Comparison of ENCODE assay signal across 9 cellular contexts in the genomic region with DNA sequence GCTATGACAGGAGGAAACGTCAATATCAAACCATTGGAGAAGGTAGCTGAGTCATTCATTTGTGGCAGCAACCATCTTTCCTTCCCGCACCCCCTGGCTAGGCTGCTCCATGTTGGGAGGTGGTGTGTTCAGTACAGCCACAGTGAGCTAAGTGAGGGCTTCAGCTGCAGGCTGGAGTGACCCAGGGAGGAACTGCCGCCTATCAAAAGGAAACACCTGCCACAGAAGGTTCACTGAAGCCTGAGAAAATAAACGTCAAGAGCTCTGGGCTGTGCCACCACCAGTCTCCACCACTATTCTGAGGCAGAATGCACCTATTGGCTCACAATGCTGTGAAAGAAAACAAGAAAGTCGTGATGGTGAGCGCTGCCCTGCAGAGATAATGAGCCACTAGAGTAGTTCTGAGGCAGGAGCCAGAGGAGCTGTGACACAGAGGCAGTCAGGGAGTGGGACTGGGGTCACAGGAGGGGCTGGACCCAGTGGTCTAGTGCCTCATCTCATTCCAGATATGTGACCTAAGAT. TPM values are rescaled to one million over a fixed set of nuclear protein-coding genes. Genes with fewer than 3 reads are reported as not detected.
DNase-seq lines count a peak whose midpoint lies in the region; ATAC-seq and TF ChIP-seq lines count a peak whose summit lies in the region.
"Had no signal": no experiment of that assay in that cellular context is flagged by ENCODE, and none has a peak within 500 bp of the region (broad histone marks: within the 10 kb centered on the region; RNA-seq: fewer than 3 reads in every experiment).

No MANE protein-coding gene starts in this region.

- H3K4me1 ChIP-seq in mucosa of rectum (ENCODE audit: control insufficient read depth in 2 of 2, insufficient read depth in 2 of 2, low read length in 2 of 2) (peaks cover 7 to 9% of the 10 kb centered on the region in 2 donors), tibial nerve (peaks cover 0 to 10% (median 4%) of the 10 kb centered on the region in 4 donors)

- H3K27ac ChIP-seq in mucosa of rectum (ENCODE audit: low read depth in 2 of 2, low read length in 2 of 2) (peak overlapping the region in 1 of 2 donors; percentile 79), tibial nerve (peak overlapping the region in 1 of 4 donors; percentile 70)

- DNase-seq in NCI-H146 treated with DMSO at 0.1 percent for 48 hours (lab: John Stamatoyannopoulos, UW; ENCODE audit: unreplicated experiment) (peak; percentile 100), tibial nerve (ENCODE audit: low spot score in 2 of 2) (no peak), posterior cingulate gyrus (no peak), iPS-NIHi7 (ENCODE audit: extremely low spot score) (no peak)
- peak; percentile 74 for DNase-seq in activated CD8-positive, alpha-beta T cell treated with anti-CD3 and anti-CD28 coated beads, Interleukin-2, amount 10 ng/mL, durations not matched to agents 7 days and 5 days

- TF ChIP-seq POLR2A in tibial nerve (IDR thresholded peaks at IDR 0.05), result no peak

- TF ChIP-seq CTCF in tibial nerve (IDR thresholded peaks at IDR 0.05), result no peak

- intact Hi-C loops in posterior cingulate gyrus (cut with DNase I), result no loop called here

- 72 to 76% methylated on average over 6 of the region's 6 CpGs for WGBS in tibial nerve, 2 donors

- CTCF ChIA-PET in activated CD8-positive, alpha-beta T cell treated with anti-CD3 and anti-CD28 coated beads, Interleukin-2, amount 10 ng/mL, durations not matched to agents 7 days and 5 days (lab: Charles Lee), result interaction anchor here (1.2 to 4.2 kb wide), 4 partner anchors 8 to 352 kb away, joined by 3 to 24 read pairs (median 4); no protein-coding TSS in a partner anchor

- peaks cover 64% of the 10 kb centered on the region for H3K4me1 Mint-ChIP-seq in activated CD8-positive, alpha-beta T cell treated with anti-CD3 and anti-CD28 coated beads, Interleukin-2, amount 10 ng/mL, durations not matched to agents 7 days and 5 days (ENCODE audit: low read depth)

- H3K36me3 Mint-ChIP-seq in activated CD8-positive, alpha-beta T cell treated with anti-CD3 and anti-CD28 coated beads, Interleukin-2, amount 10 ng/mL, durations not matched to agents 7 days and 5 days (ENCODE audit: low read depth), result peaks cover 35% of the 10 kb centered on the region

- H3K27me3 ChIP-seq in mucosa of rectum (ENCODE audit: control insufficient read depth in 2 of 2, insufficient read depth in 2 of 2, low read length in 2 of 2), result no peaks in the 10 kb centered on the region
- H3K27me3 ChIP-seq in tibial nerve, result no peaks in the 10 kb centered on the region

- POLR2A ChIA-PET in activated CD8-positive, alpha-beta T cell treated with anti-CD3 and anti-CD28 coated beads, Interleukin-2, amount 10 ng/mL, durations not matched to agents 7 days and 5 days (lab: Charles Lee), result interaction anchor here (0.5 to 7.4 kb wide), 16 partner anchors 8 to 464 kb away, joined by 3 to 96 read pairs (median 4); a partner anchor contains a TSS

- ATAC-seq in GM18508 (IDR thresholded peaks at IDR 0.05; ENCODE audit: insufficient read depth, unreplicated experiment), result peak; percentile 42
- peak; percentile 57 for ATAC-seq in HG02642 (IDR thresholded peaks at IDR 0.05; ENCODE audit: poor library complexity, unreplicated experiment)
- peak; percentile 60 for ATAC-seq in activated CD8-positive, alpha-beta T cell treated with anti-CD3 and anti-CD28 coated beads, Interleukin-2, amount 10 ng/mL, durations not matched to agents 7 days and 5 days

- no peaks in the 10 kb centered on the region for H3K36me3 ChIP-seq in mucosa of rectum (ENCODE audit: control insufficient read depth in 2 of 2, insufficient read depth in 2 of 2, low read length in 2 of 2)
- H3K36me3 ChIP-seq in tibial nerve, result no peaks in the 10 kb centered on the region

- H3K9me3 Mint-ChIP-seq in activated CD8-positive, alpha-beta T cell treated with anti-CD3 and anti-CD28 coated beads, Interleukin-2, amount 10 ng/mL, durations not matched to agents 7 days and 5 days (ENCODE audit: insufficient read depth), result no peaks in the 10 kb centered on the region

- H3K9ac ChIP-seq in mucosa of rectum (ENCODE audit: low read depth in 1 of 2, low read length in 2 of 2), result no peak overlapping the region

- peak overlapping the region; percentile 79 for H3K4me3 Mint-ChIP-seq in activated CD8-positive, alpha-beta T cell treated with anti-CD3 and anti-CD28 coated beads, Interleukin-2, amount 10 ng/mL, durations not matched to agents 7 days and 5 days
- H3K4me3 Mint-ChIP-seq: neural crest cell had no signal

- H3K27me3 Mint-ChIP-seq in activated CD8-positive, alpha-beta T cell treated with anti-CD3 and anti-CD28 coated beads, Interleukin-2, amount 10 ng/mL, durations not matched to agents 7 days and 5 days (ENCODE audit: low read depth), result no peaks in the 10 kb centered on the region

- H3K27ac Mint-ChIP-seq in activated CD8-positive, alpha-beta T cell treated with anti-CD3 and anti-CD28 coated beads, Interleukin-2, amount 10 ng/mL, durations not matched to agents 7 days and 5 days, result peak overlapping the region; percentile 89

- H3K9me3 ChIP-seq in mucosa of rectum (ENCODE audit: control insufficient read depth in 2 of 2, low read length in 2 of 2) (no peaks in the 10 kb centered on the region), tibial nerve (no peaks in the 10 kb centered on the region)

- no peak for TF ChIP-seq EP300 in tibial nerve (IDR thresholded peaks at IDR 0.05)

- H3K4me3 ChIP-seq in mucosa of rectum (ENCODE audit: low read length in 2 of 2) (peak overlapping the region; percentile 17 to 55), tibial nerve (peak overlapping the region in 1 of 4 donors; percentile 10)

RNA-seq across cellular contexts. Expression of a gene that starts 34.8 kb away (rescaled TPM):
- total RNA-seq in activated CD8-positive, alpha-beta T cell treated with anti-CD3 and anti-CD28 coated beads, Interleukin-2, amount 10 ng/mL, durations not matched to agents 7 days and 5 days, result 100 to 1,000 TPM; 136 to 137 TPM
- 10 to 100 TPM; 57.9 to 63.9 (median 60.5) TPM for total RNA-seq in tibial nerve

Comparison
In these comparisons a context has a peak if more than half of its experiments do, and no peak if none do; other contexts are left out.
1. DNase-seq: peak in NCI-H146 treated with DMSO at 0.1 percent for 48 hours (single experiment) and activated CD8-positive, alpha-beta T cell treated with anti-CD3 and anti-CD28 coated beads, Interleukin-2, amount 10 ng/mL, durations not matched to agents 7 days and 5 days (single experiment); none in tibial nerve (0 of 2), posterior cingulate gyrus (0 of 10) and iPS-NIHi7 (single experiment).
2. Peak in every context shown above with its lines, with median percentiles within 50 percentile points of each other: ATAC-seq.